8 cellular contexts compared by ENCODE assay signal in the genomic region with DNA sequence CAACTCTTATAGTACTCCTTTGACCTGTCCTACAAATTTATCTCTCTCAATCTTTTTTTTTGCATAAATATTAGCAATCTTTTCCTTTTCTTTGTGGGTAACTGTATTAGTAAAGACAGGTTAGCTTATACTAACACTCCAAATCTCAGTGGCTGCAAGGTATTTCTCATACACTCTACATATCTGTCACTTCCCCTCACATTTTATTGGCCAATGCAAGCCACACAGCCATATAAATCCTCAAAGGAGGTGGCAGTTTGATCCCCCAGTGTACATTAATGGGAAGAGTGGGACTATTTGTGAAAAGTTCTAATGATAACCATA. TPM values are rescaled to one million over a fixed set of nuclear protein-coding genes. Genes with fewer than 3 reads are reported as not detected.
DNase-seq lines count a peak whose midpoint lies in the region; ATAC-seq and TF ChIP-seq lines count a peak whose summit lies in the region.

No MANE protein-coding gene starts in this region.

- no peaks in the 10 kb centered on the region for H3K36me3 Mint-ChIP-seq in T-cell

- H3K27me3 Mint-ChIP-seq in T-cell, result no peaks in the 10 kb centered on the region

- intact Hi-C loops in left lung (cut with DNase I), result no loop called here
- intact Hi-C loops in adrenal gland (cut with DNase I), result loop anchor here (10.0 kb wide), 2 partner anchors 347 to 607 kb away; a partner anchor contains a TSS

- no peak for TF ChIP-seq POLR2A in adrenal gland (IDR thresholded peaks at IDR 0.05)

- no peak overlapping the region for H3K27ac Mint-ChIP-seq in T-cell

- POLR2A ChIA-PET in T-cell (lab: Charles Lee), result interaction anchor here in 1 of 2 donors (0.9 kb wide), 1 partner anchor 215 kb away, joined by 3 read pairs; no protein-coding TSS in a partner anchor

- H3K27ac ChIP-seq in left lung (peak overlapping the region; percentile 70 to 91), adrenal gland (peak overlapping the region in 2 of 5 donors; percentile 62)

- ATAC-seq in GM18502 (IDR thresholded peaks at IDR 0.05; ENCODE audit: poor library complexity, unreplicated experiment), result peak; percentile 55
- peak; percentile 64 for ATAC-seq in HG02973 (IDR thresholded peaks at IDR 0.05; ENCODE audit: unreplicated experiment)
- ATAC-seq in T-cell (replicated peaks in 1 of 4), result peak; percentile 64 to 73 (median 68)
- peak; percentile 60 for ATAC-seq in left lung

- H3K4me1 Mint-ChIP-seq in T-cell, result no peaks in the 10 kb centered on the region

- CTCF ChIA-PET in T-cell (lab: Charles Lee), result interaction anchor here in 1 of 2 donors (0.5 to 2.4 kb wide), 8 partner anchors 9 to 449 kb away, joined by 3 to 13 read pairs (median 5); a partner anchor contains a TSS

- TF ChIP-seq CTCF in left lung (IDR thresholded peaks at IDR 0.05), result no peak
- TF ChIP-seq CTCF in adrenal gland (IDR thresholded peaks at IDR 0.05), result no peak

- DNase-seq in T-cell, result no peak
- DNase-seq in left lung, result no peak
- no peak for DNase-seq in NCI-H524 (lab: John Stamatoyannopoulos, UW)
- no peak for DNase-seq in NCI-H1417 (lab: John Stamatoyannopoulos, UW)
- no peak for DNase-seq in Ammon's horn (ENCODE audit: low spot score)
- DNase-seq in adrenal gland, result no peak

- no peaks in the 10 kb centered on the region for H3K9me3 Mint-ChIP-seq in T-cell

- no peak overlapping the region for H3K4me3 Mint-ChIP-seq in T-cell

- H3K27me3 ChIP-seq in left lung (no peaks in the 10 kb centered on the region), adrenal gland (no peaks in the 10 kb centered on the region)

- H3K4me1 ChIP-seq in left lung (peaks cover 0 to 64% of the 10 kb centered on the region in 2 donors), adrenal gland (replicated peaks in 1 of 2) (no peaks in the 10 kb centered on the region)

- H3K4me3 ChIP-seq in left lung (peak overlapping the region; percentile 7 to 22), adrenal gland (peak overlapping the region in 1 of 4 donors; percentile 41)

- H3K9me3 ChIP-seq in left lung, result no peaks in the 10 kb centered on the region
- H3K9me3 ChIP-seq in adrenal gland (replicated peaks in 1 of 3), result no peaks in the 10 kb centered on the region

- no peaks in the 10 kb centered on the region for H3K36me3 ChIP-seq in left lung
- no peaks in the 10 kb centered on the region for H3K36me3 ChIP-seq in adrenal gland (replicated peaks in 1 of 2)

RNA-seq across cellular contexts. Expression of a gene that starts 42.6 kb away (rescaled TPM):
- total RNA-seq in T-cell (10 to 100 TPM; 31.6 to 37.6 (median 35.7) TPM), left lung (10 to 100 TPM; 20.3 to 24.6 TPM), adrenal gland (10 to 100 TPM in 6 of 8 donors, 1 to 10 TPM in 2; 8.5 to 20.7 (median 15.0) TPM)
- polyA plus RNA-seq in adrenal gland, result 10 to 100 TPM; 13.9 to 17.7 (median 17.4) TPM

Comparison
In these comparisons a context has a peak if more than half of its experiments do, and no peak if none do; other contexts are left out.
1. intact Hi-C loops: an anchor here in adrenal gland (10.0 kb wide); none called in left lung.